In the genomic region with DNA sequence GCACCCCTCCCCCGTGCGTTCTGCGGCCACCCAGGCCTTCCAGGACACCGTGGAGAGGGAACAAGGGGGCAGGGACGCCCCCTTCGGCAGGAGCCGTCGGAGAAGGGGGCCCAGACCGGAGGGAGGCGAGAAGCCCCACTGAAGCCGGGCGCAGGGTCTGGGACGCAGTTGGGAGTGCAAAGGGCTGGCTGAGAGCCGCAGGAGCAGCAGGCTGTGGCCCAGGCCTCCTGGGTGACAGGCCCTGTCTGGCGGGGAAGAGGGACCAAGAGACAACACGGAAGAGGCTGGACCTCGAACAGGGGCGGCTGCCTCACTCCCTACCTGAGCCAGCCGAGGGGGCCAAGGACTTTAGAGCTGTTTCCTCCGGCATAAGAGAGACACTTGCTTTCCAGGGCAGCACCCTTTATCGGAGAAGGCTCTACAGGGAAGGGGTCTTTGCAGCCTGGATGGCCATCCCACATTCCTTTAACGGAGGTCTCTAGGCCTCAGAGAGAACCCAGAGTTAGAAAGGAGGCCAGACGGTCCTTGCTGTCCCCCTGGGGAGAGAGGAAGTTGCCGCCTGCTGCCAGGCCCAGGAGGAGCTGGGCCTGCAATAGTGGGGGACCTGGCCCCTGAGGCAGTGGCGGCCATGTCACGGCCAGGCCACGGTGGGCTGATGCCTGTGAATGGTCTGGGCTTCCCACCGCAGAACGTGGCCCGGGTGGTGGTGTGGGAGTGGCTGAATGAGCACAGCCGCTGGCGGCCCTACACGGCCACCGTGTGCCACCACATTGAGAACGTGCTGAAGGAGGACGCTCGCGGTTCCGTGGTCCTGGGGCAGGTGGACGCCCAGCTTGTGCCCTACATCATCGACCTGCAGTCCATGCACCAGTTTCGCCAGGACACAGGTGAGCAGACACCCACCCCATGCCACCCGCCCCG, we compare ENCODE assay signal across 11 cellular contexts. TPM values are rescaled to one million over a fixed set of nuclear protein-coding genes. Genes with fewer than 3 reads are reported as not detected.
DNase-seq lines count a peak whose midpoint lies in the region; ATAC-seq, FAIRE-seq and TF ChIP-seq lines count a peak whose summit lies in the region.
"Had no signal": no experiment of that assay in that cellular context is flagged by ENCODE, and none has a peak within 500 bp of the region (broad histone marks: within the 10 kb centered on the region; RNA-seq: fewer than 3 reads in every experiment).

No MANE protein-coding gene starts in this region.

- H3K4me3 ChIP-seq in SK-N-MC = peak overlapping the region; percentile 88
- peak overlapping the region; percentile 40 to 59 for H3K4me3 ChIP-seq in right atrium auricular region
- H3K4me3 ChIP-seq: SJSA1 had no signal

- H3K4me1 ChIP-seq in right atrium auricular region = peaks cover 0 to 14% of the 10 kb centered on the region in 2 donors
- H3K4me1 ChIP-seq: SJSA1 had no signal

- H3K36me3 ChIP-seq in SK-N-MC (ENCODE audit: insufficient read depth, low read length) (no peaks in the 10 kb centered on the region), right atrium auricular region (no peaks in the 10 kb centered on the region)
- H3K36me3 ChIP-seq: SJSA1 had no signal

- no peaks in the 10 kb centered on the region for H3K9me3 ChIP-seq in SK-N-MC (ENCODE audit: low read depth, low read length)
- H3K9me3 ChIP-seq in right atrium auricular region = no peaks in the 10 kb centered on the region
- H3K9me3 ChIP-seq: SJSA1 had no signal

- ATAC-seq in HG03520 (IDR thresholded peaks at IDR 0.05; ENCODE audit: unreplicated experiment) = no peak

- no peak for TF ChIP-seq POLR2A in GM12891 (IDR thresholded peaks at IDR 0.05; ENCODE audit: low read depth, low read length)

- no peak overlapping the region for H3K27ac ChIP-seq in SK-N-MC
- no peak overlapping the region for H3K27ac ChIP-seq in right atrium auricular region
- H3K27ac ChIP-seq: epithelial cell of prostate, SJSA1 had no signal

- DNase-seq in GM12891 (ENCODE audit: insufficient read length, low spot score) = no peak
- DNase-seq in SK-N-MC (ENCODE audit: low read depth, low spot score) = no peak
- no peak for DNase-seq in right atrium auricular region (ENCODE audit: low spot score)
- peak; percentile 61 for DNase-seq in retina
- DNase-seq in NCI-H69 (lab: John Stamatoyannopoulos, UW) = no peak
- DNase-seq in GF-D8 (lab: John Stamatoyannopoulos, UW) = no peak
- no peak for DNase-seq in DMS153 treated with DMSO at 0.1 percent for 48 hours (lab: John Stamatoyannopoulos, UW; ENCODE audit: unreplicated experiment)
- DNase-seq: MM.1S had no signal

- H3K9ac ChIP-seq in SK-N-MC (ENCODE audit: insufficient read length) = no peak overlapping the region

- TF ChIP-seq CTCF in right atrium auricular region (IDR thresholded peaks at IDR 0.05) = no peak

- FAIRE-seq in GM12891 (lab: Jason Lieb, UNC) = no peak

- H3K27me3 ChIP-seq in right atrium auricular region = peaks cover 2 to 6% of the 10 kb centered on the region in 2 donors

TF ChIP-seq in GM12891, 5 proteins besides CTCF, POLR2A, EP300 and RAD21:
- TF ChIP-seq POLR2AphosphoS5 (IDR thresholded peaks at IDR 0.05; ENCODE audit: low read depth, low read length) (no peak), SPI1 (IDR thresholded peaks at IDR 0.05; ENCODE audit: low read depth, low read length) (0 out of 2 replicates have a peak, but pooled peaks have one; percentile 1)

RNA-seq across cellular contexts. Expression of a gene that starts 1.3 kb away (rescaled TPM):
- 25.4 TPM for polyA plus RNA-seq in GM12891 (2012; ENCODE audit: low read depth, missing spikeins)
- total RNA-seq in right atrium auricular region = 1 to 10 TPM; 1.2 to 4.0 TPM
- total RNA-seq: SJSA1 had no signal
